8 cellular contexts compared by ENCODE assay signal in the genomic region with DNA sequence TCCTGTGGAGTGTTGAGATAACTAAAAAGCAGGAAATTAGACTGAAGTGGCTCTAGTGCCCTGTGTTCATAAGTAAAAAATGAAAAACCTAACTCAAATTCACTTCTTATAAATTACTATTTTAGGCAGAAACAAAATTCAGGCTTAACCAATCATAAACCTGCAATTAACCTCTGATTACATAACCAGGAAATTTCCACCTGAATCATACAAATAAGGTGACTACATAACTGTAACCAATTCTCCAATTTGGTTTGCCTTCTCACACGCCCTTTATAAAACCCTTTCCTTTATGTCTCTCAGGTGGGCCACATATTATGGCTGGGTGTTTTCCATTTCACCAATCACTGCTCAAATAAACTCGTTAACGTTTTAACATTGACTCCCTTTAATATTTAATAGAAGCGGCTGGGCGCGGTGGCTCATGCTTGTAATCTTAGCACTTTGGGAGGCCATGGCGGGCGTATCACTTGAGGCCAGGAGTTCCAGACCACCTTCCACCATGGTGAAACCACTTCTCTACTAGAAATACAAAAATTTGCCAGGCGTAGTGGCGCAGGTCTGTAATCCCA. TPM values are rescaled to one million over a fixed set of nuclear protein-coding genes. Genes with fewer than 3 reads are reported as not detected.
DNase-seq lines count a peak whose midpoint lies in the region; ATAC-seq and TF ChIP-seq lines count a peak whose summit lies in the region.

No MANE protein-coding gene starts in this region.

- H3K4me1 Mint-ChIP-seq in chondrocyte (ENCODE audit: low read depth) (peaks cover 9% of the 10 kb centered on the region), mesothelial cell of epicardium (peaks cover 42% of the 10 kb centered on the region)

- peaks cover 22% of the 10 kb centered on the region for H3K4me1 ChIP-seq in vagina

- H3K27ac Mint-ChIP-seq in chondrocyte (ENCODE audit: unreplicated experiment) (peak overlapping the region; percentile 93), mesothelial cell of epicardium (peak overlapping the region; percentile 95)

- peak overlapping the region; percentile 86 for H3K27ac ChIP-seq in vagina

- peak; percentile 72 for DNase-seq in G401 (ENCODE audit: low spot score)
- peak; percentile 33 for DNase-seq in NB4 (ENCODE audit: low read depth)
- no peak for DNase-seq in chondrocyte (ENCODE audit: low spot score)
- DNase-seq in mesothelial cell of epicardium (ENCODE audit: low spot score in 2 of 2, unreplicated experiment in 2 of 2) = no peak
- no peak for DNase-seq in vagina (ENCODE audit: extremely low spot score in 2 of 2)
- no peak for DNase-seq in retina
- DNase-seq in DMS153 treated with DMSO at 0.1 percent for 48 hours (lab: John Stamatoyannopoulos, UW; ENCODE audit: unreplicated experiment) = no peak

- in situ Hi-C loops in G401 (cut with HindIII; ENCODE audit: low sequenced_read_pairs) = no loop called here

- no peaks in the 10 kb centered on the region for H3K9me3 ChIP-seq in vagina

- H3K36me3 ChIP-seq in vagina = peaks cover 0 to 8% of the 10 kb centered on the region in 2 donors

- TF ChIP-seq CTCF in NB4 (IDR thresholded peaks at IDR 0.05; ENCODE audit: low read depth, low read length) (no peak), chondrocyte (IDR thresholded peaks at IDR 0.05) (no peak), mesothelial cell of epicardium (IDR thresholded peaks at IDR 0.05; ENCODE audit: unreplicated experiment) (no peak), vagina (IDR thresholded peaks at IDR 0.05) (no peak)

- ATAC-seq in HG03565 (IDR thresholded peaks at IDR 0.05; ENCODE audit: unreplicated experiment) = no peak

- TF ChIP-seq POLR2A in NB4 (IDR thresholded peaks at IDR 0.05; ENCODE audit: extremely low read depth, insufficient read length) (no peak), vagina (IDR thresholded peaks at IDR 0.05) (no peak)

- no peaks in the 10 kb centered on the region for H3K27me3 ChIP-seq in vagina

- peak overlapping the region; percentile 94 for H3K4me3 Mint-ChIP-seq in chondrocyte (ENCODE audit: unreplicated experiment)
- H3K4me3 Mint-ChIP-seq in mesothelial cell of epicardium = peak overlapping the region; percentile 98

- H3K4me3 ChIP-seq in NB4 (ENCODE audit: low read depth, low read length) (peak overlapping the region; percentile 96), vagina (peak overlapping the region; percentile 84 to 97)

- no peaks in the 10 kb centered on the region for H3K9me3 Mint-ChIP-seq in chondrocyte (ENCODE audit: low read depth)
- H3K9me3 Mint-ChIP-seq in mesothelial cell of epicardium = no peaks in the 10 kb centered on the region

- H3K27me3 Mint-ChIP-seq in chondrocyte (ENCODE audit: low read depth) = no peaks in the 10 kb centered on the region
- no peaks in the 10 kb centered on the region for H3K27me3 Mint-ChIP-seq in mesothelial cell of epicardium (ENCODE audit: low read depth)

- H3K36me3 Mint-ChIP-seq in chondrocyte (ENCODE audit: low read depth) = peaks cover 6% of the 10 kb centered on the region
- peaks cover 17% of the 10 kb centered on the region for H3K36me3 Mint-ChIP-seq in mesothelial cell of epicardium

- intact Hi-C loops in vagina (cut with DNase I) = no loop called here

RNA-seq across cellular contexts. Expression of a gene that starts 22.9 kb away (rescaled TPM):
- 8.7 and 19.7 TPM in 2 replicates for total RNA-seq in G401 (2014; rRNA removed; shearing (Covaris generic))
- total RNA-seq in chondrocyte (2.3 to 6.7 TPM (median 3.0 TPM) in 3 replicates), mesothelial cell of epicardium (10.7 to 12.3 TPM (median 11.7 TPM) in 3 replicates), vagina (4.2 TPM)

Comparison
In these comparisons a context has a peak if more than half of its experiments do, and no peak if none do; other contexts are left out.
1. DNase-seq: peak in G401 (single experiment) and NB4 (single experiment); none in chondrocyte (single experiment), mesothelial cell of epicardium (0 of 2), vagina (0 of 2), retina (single experiment) and DMS153 treated with DMSO at 0.1 percent for 48 hours (single experiment).